Comparison of ENCODE assay signal across 1 cellular context in the genomic region with DNA sequence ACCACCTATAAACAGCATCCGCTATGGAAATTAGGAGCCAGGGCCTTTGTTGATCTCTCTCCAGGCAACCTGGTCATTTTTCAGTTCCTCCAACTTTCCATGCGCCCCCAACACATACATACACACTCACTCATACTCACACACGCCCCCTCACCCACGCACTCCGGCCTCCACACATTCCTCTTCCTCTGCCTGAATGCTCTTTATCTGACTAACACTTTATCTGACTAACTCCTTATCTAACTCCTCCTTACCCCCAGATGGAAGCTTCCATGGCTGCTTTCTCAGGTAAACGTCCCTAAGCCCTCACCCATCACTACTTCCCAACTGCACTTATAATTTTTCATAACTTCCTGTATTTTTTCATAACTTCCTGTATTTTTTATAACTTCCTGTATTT.
TF ChIP-seq lines count a peak whose summit lies in the region.

No MANE protein-coding gene starts in this region.

TF ChIP-seq in K562, 482 proteins besides CTCF, POLR2A, EP300 and RAD21 (continued from another document and continues in another):
- TF ChIP-seq, protein P1, sequence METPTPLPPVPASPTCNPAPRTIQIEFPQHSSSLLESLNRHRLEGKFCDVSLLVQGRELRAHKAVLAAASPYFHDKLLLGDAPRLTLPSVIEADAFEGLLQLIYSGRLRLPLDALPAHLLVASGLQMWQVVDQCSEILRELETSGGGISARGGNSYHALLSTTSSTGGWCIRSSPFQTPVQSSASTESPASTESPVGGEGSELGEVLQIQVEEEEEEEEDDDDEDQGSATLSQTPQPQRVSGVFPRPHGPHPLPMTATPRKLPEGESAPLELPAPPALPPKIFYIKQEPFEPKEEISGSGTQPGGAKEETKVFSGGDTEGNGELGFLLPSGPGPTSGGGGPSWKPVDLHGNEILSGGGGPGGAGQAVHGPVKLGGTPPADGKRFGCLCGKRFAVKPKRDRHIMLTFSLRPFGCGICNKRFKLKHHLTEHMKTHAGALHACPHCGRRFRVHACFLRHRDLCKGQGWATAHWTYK (CRISPR knock-in tag; IDR thresholded peaks at IDR 0.05): no peak
- TF ChIP-seq STAT5A (IDR thresholded peaks at IDR 0.05; ENCODE audit: borderline replicate concordance, low read length): peak; percentile 57; the same call in 1 of the 2 replicates
- TF ChIP-seq CXXC5 (CRISPR knock-in tag; IDR thresholded peaks at IDR 0.05): 0 out of 2 replicates have a peak, but pooled peaks have one; percentile 26
- TF ChIP-seq SRSF9 (IDR thresholded peaks at IDR 0.05; ENCODE audit: borderline replicate concordance, low read depth, low read length): no peak
- no peak for TF ChIP-seq CBX1 (IDR thresholded peaks at IDR 0.05; ENCODE audit: low read depth)
- TF ChIP-seq NFRKB (IDR thresholded peaks at IDR 0.05; ENCODE audit: low read depth): no peak
- no peak for TF ChIP-seq CAMTA2 (CRISPR knock-in tag; conservative IDR thresholded peaks at IDR 0.05)
- TF ChIP-seq, protein P2, sequence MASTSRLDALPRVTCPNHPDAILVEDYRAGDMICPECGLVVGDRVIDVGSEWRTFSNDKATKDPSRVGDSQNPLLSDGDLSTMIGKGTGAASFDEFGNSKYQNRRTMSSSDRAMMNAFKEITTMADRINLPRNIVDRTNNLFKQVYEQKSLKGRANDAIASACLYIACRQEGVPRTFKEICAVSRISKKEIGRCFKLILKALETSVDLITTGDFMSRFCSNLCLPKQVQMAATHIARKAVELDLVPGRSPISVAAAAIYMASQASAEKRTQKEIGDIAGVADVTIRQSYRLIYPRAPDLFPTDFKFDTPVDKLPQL (IDR thresholded peaks at IDR 0.05; ENCODE audit: extremely low read depth, insufficient read length): no peak
- peak; percentile 95 for TF ChIP-seq DPF2 (IDR thresholded peaks at IDR 0.05)
- TF ChIP-seq GTF2F1 (IDR thresholded peaks at IDR 0.05; ENCODE audit: low read depth, low read length): no peak
- TF ChIP-seq, protein P3, sequence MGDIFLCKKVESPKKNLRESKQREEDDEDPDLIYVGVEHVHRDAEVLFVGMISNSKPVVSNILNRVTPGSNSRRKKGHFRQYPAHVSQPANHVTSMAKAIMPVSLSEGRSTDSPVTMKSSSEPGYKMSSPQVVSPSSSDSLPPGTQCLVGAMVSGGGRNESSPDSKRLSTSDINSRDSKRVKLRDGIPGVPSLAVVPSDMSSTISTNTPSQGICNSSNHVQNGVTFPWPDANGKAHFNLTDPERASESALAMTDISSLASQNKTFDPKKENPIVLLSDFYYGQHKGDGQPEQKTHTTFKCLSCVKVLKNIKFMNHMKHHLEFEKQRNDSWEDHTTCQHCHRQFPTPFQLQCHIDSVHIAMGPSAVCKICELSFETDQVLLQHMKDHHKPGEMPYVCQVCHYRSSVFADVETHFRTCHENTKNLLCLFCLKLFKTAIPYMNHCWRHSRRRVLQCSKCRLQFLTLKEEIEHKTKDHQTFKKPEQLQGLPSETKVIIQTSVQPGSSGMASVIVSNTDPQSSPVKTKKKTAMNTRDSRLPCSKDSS (IDR thresholded peaks at IDR 0.05; ENCODE audit: low read depth, partially characterized antibody): no peak
- peak; percentile 91 for TF ChIP-seq SMARCE1 (IDR thresholded peaks at IDR 0.05)
- TF ChIP-seq ARHGAP35 (IDR thresholded peaks at IDR 0.05; ENCODE audit: partially characterized antibody): no peak
- TF ChIP-seq ZNF780A (CRISPR knock-in tag; IDR thresholded peaks at IDR 0.05): no peak
- peak; percentile 46; the same call in 1 of the 2 replicates for TF ChIP-seq NCOA1 (IDR thresholded peaks at IDR 0.05; ENCODE audit: low read depth)
- TF ChIP-seq ZNF239 (CRISPR knock-in tag; IDR thresholded peaks at IDR 0.05): no peak
- TF ChIP-seq TEAD4 (IDR thresholded peaks at IDR 0.05; ENCODE audit: low read length): peak; percentile 93
- TF ChIP-seq TEAD4 (CRISPR knock-in tag; IDR thresholded peaks at IDR 0.05; ENCODE audit: borderline replicate concordance): no peak
- no peak for TF ChIP-seq ILK (tag; IDR thresholded peaks at IDR 0.05; ENCODE audit: borderline replicate concordance, low read depth)
- TF ChIP-seq, protein P4, sequence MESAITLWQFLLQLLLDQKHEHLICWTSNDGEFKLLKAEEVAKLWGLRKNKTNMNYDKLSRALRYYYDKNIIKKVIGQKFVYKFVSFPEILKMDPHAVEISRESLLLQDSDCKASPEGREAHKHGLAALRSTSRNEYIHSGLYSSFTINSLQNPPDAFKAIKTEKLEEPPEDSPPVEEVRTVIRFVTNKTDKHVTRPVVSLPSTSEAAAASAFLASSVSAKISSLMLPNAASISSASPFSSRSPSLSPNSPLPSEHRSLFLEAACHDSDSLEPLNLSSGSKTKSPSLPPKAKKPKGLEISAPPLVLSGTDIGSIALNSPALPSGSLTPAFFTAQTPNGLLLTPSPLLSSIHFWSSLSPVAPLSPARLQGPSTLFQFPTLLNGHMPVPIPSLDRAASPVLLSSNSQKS (CRISPR knock-in tag; IDR thresholded peaks at IDR 0.05): no peak
- TF ChIP-seq, protein P5, sequence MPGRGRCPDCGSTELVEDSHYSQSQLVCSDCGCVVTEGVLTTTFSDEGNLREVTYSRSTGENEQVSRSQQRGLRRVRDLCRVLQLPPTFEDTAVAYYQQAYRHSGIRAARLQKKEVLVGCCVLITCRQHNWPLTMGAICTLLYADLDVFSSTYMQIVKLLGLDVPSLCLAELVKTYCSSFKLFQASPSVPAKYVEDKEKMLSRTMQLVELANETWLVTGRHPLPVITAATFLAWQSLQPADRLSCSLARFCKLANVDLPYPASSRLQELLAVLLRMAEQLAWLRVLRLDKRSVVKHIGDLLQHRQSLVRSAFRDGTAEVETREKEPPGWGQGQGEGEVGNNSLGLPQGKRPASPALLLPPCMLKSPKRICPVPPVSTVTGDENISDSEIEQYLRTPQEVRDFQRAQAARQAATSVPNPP (IDR thresholded peaks at IDR 0.05; ENCODE audit: borderline replicate concordance, insufficient read depth, insufficient read length): no peak
- TF ChIP-seq KDM1A (IDR thresholded peaks at IDR 0.05): peak; percentile 53 to 64; a peak in 2 of 4 replicates
- TF ChIP-seq, protein P6, sequence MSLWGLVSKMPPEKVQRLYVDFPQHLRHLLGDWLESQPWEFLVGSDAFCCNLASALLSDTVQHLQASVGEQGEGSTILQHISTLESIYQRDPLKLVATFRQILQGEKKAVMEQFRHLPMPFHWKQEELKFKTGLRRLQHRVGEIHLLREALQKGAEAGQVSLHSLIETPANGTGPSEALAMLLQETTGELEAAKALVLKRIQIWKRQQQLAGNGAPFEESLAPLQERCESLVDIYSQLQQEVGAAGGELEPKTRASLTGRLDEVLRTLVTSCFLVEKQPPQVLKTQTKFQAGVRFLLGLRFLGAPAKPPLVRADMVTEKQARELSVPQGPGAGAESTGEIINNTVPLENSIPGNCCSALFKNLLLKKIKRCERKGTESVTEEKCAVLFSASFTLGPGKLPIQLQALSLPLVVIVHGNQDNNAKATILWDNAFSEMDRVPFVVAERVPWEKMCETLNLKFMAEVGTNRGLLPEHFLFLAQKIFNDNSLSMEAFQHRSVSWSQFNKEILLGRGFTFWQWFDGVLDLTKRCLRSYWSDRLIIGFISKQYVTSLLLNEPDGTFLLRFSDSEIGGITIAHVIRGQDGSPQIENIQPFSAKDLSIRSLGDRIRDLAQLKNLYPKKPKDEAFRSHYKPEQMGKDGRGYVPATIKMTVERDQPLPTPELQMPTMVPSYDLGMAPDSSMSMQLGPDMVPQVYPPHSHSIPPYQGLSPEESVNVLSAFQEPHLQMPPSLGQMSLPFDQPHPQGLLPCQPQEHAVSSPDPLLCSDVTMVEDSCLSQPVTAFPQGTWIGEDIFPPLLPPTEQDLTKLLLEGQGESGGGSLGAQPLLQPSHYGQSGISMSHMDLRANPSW (CRISPR knock-in tag; IDR thresholded peaks at IDR 0.05): no peak
- TF ChIP-seq PML (IDR thresholded peaks at IDR 0.05; ENCODE audit: low read length): no peak; the same call in 1 of the 2 replicates
- TF ChIP-seq ZNF444 (CRISPR knock-in tag; IDR thresholded peaks at IDR 0.05): no peak
- peak; percentile 30; the same call in 1 of the 2 replicates for TF ChIP-seq CTBP1 (IDR thresholded peaks at IDR 0.05; ENCODE audit: borderline replicate concordance)
- TF ChIP-seq, protein P7, sequence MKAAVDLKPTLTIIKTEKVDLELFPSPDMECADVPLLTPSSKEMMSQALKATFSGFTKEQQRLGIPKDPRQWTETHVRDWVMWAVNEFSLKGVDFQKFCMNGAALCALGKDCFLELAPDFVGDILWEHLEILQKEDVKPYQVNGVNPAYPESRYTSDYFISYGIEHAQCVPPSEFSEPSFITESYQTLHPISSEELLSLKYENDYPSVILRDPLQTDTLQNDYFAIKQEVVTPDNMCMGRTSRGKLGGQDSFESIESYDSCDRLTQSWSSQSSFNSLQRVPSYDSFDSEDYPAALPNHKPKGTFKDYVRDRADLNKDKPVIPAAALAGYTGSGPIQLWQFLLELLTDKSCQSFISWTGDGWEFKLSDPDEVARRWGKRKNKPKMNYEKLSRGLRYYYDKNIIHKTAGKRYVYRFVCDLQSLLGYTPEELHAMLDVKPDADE (conservative IDR thresholded peaks at IDR 0.05; ENCODE audit: control insufficient read depth, low read depth, low read length): no peak
- TF ChIP-seq NFIC (IDR thresholded peaks at IDR 0.05): peak; percentile 65
- TF ChIP-seq, protein P8, sequence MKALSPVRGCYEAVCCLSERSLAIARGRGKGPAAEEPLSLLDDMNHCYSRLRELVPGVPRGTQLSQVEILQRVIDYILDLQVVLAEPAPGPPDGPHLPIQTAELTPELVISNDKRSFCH (CRISPR knock-in tag; IDR thresholded peaks at IDR 0.05): no peak
- TF ChIP-seq, protein P8 (tag; IDR thresholded peaks at IDR 0.05): no peak
- TF ChIP-seq, protein P9, sequence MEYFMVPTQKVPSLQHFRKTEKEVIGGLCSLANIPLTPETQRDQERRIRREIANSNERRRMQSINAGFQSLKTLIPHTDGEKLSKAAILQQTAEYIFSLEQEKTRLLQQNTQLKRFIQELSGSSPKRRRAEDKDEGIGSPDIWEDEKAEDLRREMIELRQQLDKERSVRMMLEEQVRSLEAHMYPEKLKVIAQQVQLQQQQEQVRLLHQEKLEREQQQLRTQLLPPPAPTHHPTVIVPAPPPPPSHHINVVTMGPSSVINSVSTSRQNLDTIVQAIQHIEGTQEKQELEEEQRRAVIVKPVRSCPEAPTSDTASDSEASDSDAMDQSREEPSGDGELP (CRISPR knock-in tag; IDR thresholded peaks at IDR 0.05; ENCODE audit: borderline replicate concordance): no peak
- TF ChIP-seq SMARCA5 (IDR thresholded peaks at IDR 0.05): peak; percentile 53; the same call in 1 of the 2 replicates
- TF ChIP-seq, protein P10, sequence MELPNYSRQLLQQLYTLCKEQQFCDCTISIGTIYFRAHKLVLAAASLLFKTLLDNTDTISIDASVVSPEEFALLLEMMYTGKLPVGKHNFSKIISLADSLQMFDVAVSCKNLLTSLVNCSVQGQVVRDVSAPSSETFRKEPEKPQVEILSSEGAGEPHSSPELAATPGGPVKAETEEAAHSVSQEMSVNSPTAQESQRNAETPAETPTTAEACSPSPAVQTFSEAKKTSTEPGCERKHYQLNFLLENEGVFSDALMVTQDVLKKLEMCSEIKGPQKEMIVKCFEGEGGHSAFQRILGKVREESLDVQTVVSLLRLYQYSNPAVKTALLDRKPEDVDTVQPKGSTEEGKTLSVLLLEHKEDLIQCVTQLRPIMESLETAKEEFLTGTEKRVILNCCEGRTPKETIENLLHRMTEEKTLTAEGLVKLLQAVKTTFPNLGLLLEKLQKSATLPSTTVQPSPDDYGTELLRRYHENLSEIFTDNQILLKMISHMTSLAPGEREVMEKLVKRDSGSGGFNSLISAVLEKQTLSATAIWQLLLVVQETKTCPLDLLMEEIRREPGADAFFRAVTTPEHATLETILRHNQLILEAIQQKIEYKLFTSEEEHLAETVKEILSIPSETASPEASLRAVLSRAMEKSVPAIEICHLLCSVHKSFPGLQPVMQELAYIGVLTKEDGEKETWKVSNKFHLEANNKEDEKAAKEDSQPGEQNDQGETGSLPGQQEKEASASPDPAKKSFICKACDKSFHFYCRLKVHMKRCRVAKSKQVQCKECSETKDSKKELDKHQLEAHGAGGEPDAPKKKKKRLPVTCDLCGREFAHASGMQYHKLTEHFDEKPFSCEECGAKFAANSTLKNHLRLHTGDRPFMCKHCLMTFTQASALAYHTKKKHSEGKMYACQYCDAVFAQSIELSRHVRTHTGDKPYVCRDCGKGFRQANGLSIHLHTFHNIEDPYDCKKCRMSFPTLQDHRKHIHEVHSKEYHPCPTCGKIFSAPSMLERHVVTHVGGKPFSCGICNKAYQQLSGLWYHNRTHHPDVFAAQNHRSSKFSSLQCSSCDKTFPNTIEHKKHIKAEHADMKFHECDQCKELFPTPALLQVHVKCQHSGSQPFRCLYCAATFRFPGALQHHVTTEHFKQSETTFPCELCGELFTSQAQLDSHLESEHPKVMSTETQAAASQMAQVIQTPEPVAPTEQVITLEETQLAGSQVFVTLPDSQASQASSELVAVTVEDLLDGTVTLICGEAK (IDR thresholded peaks at IDR 0.05): 0 out of 2 replicates have a peak, but pooled peaks have one; percentile 22
- TF ChIP-seq, protein P10 (CRISPR knock-in tag; IDR thresholded peaks at IDR 0.05): no peak
- TF ChIP-seq ZNF140 (CRISPR knock-in tag; IDR thresholded peaks at IDR 0.05): no peak
- TF ChIP-seq ZNF324 (CRISPR knock-in tag; IDR thresholded peaks at IDR 0.05): no peak
- TF ChIP-seq MBD2 (IDR thresholded peaks at IDR 0.05; ENCODE audit: borderline replicate concordance, low read depth): 0 out of 2 replicates have a peak, but pooled peaks have one; percentile 23
- TF ChIP-seq NRF1 (conservative IDR thresholded peaks at IDR 0.05 in 1 of 2, IDR thresholded peaks at IDR 0.05 in 1 of 2): no peak
- no peak for TF ChIP-seq YY1 (IDR thresholded peaks at IDR 0.05; ENCODE audit: borderline replicate concordance in 1 of 3, control insufficient read depth in 1 of 3, extremely low read depth in 1 of 3, insufficient read depth in 3 of 3, insufficient read length in 1 of 3, insufficient replicate concordance in 2 of 3, low read depth in 1 of 3, low read length in 2 of 3)
